8 cellular contexts compared by ENCODE assay signal in the genomic region with DNA sequence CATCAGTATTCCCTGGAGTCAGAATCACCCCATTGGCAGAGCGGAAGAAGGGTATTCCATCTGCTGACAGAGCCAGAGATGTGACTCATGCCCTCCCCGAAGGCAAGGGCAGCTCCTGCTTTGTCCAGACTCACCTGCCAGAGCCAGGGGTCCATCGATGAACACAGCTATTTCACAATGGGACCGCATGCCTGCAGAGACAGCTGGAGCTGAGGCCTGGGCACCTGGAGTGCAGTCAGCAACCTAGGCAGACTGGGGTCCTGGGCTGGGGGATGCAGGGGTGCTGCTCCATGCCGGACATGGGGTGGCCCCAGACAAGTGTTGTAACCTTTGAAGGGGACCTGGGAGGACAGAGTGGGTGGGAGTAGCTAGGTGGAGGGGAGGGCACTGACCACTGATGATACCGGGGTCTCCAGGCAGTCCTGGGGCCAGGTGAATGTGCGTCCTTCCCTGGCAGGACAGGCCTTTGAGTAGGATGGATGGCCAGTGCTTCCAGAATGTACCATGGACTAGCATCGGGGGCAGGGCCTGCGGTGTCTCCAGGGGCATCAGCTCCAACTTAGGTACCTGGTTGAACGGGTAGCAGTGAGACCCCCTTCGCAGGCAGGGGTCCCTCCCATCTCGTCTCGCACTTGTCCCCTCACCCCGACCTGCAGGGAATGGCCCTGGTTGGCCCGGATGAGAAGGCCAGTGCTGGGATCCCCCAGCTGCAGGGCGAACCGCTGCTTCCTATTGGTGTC. TPM values are rescaled to one million over a fixed set of nuclear protein-coding genes. Genes with fewer than 3 reads are reported as not detected.
DNase-seq lines count a peak whose midpoint lies in the region; ATAC-seq and TF ChIP-seq lines count a peak whose summit lies in the region.

No MANE protein-coding gene starts in this region.

- H3K36me3 Mint-ChIP-seq in T-cell: peaks cover 5% of the 10 kb centered on the region

- peak overlapping the region; percentile 23 to 66 for H3K27ac Mint-ChIP-seq in T-cell

- ATAC-seq in T-cell (replicated peaks in 1 of 4) (no peak), HG03097 (IDR thresholded peaks at IDR 0.05; ENCODE audit: low FRiP score, unreplicated experiment) (no peak), GM21526 (IDR thresholded peaks at IDR 0.05; ENCODE audit: low FRiP score, unreplicated experiment) (no peak)

- no peaks in the 10 kb centered on the region for H3K9me3 Mint-ChIP-seq in T-cell

- peak; percentile 17 for DNase-seq in activated CD8-positive, alpha-beta memory T cell treated with anti-CD3 and anti-CD28 coated beads, Interleukin-2, amount 50 U/mL, for 4 hours
- DNase-seq in activated CD8-positive, alpha-beta memory T cell treated with anti-CD3 and anti-CD28 coated beads, Interleukin-2, amount 50 U/mL, for 48 hours: no peak
- DNase-seq in T-cell (no peak), epithelial cell of proximal tubule (ENCODE audit: low read depth) (no peak), OCI-M1 (lab: John Stamatoyannopoulos, UW) (no peak)
- peak; percentile 29 for DNase-seq in stimulated activated CD8-positive, alpha-beta memory T cell treated with anti-CD3 and anti-CD28 coated beads, Interleukin-4, amount 100 ng/mL, for 48 hours

- peak overlapping the region; percentile 80 to 92 (median 86) for H3K4me3 Mint-ChIP-seq in T-cell

- peak overlapping the region; percentile 100 for H3K4me3 ChIP-seq in epithelial cell of proximal tubule (ENCODE audit: low read depth, low read length)

- no peak for TF ChIP-seq CTCF in epithelial cell of proximal tubule (conservative IDR thresholded peaks at IDR 0.05; ENCODE audit: low read depth, low read length)

- no peaks in the 10 kb centered on the region for H3K27me3 Mint-ChIP-seq in T-cell

- POLR2A ChIA-PET in T-cell (lab: Charles Lee): interaction anchor here in 1 of 2 donors (0.5 kb wide), 1 partner anchor 11 kb away, joined by 3 read pairs; no protein-coding TSS in a partner anchor

- H3K4me1 Mint-ChIP-seq in T-cell: peaks cover 25 to 36% (median 29%) of the 10 kb centered on the region in 3 donors

- CTCF ChIA-PET in T-cell (lab: Charles Lee): interaction anchor here in 1 of 2 donors (1.0 kb wide), 1 partner anchor 18 kb away, joined by 3 read pairs; a partner anchor contains a TSS

RNA-seq across cellular contexts. Expression of a gene that starts 1.7 kb away (rescaled TPM):
- total RNA-seq in T-cell (10 to 100 TPM; 16.1 to 48.3 (median 40.2) TPM), epithelial cell of proximal tubule (63.3 and 98.1 TPM in 2 replicates)

RNA-seq across cellular contexts. Expression of a gene that starts 1.8 kb away (rescaled TPM):
- total RNA-seq in T-cell (100 to 1,000 TPM in 1 of 5 donors, 10 to 100 TPM in 4; 49.7 to 108 (median 97.5) TPM), epithelial cell of proximal tubule (69.2 and 91.9 TPM in 2 replicates)

RNA-seq across cellular contexts. Expression of a gene that starts 6.0 kb away (rescaled TPM):
- total RNA-seq in T-cell (10 to 100 TPM; 46.2 to 64.7 (median 51.4) TPM), epithelial cell of proximal tubule (12.5 and 17.6 TPM in 2 replicates)

RNA-seq across cellular contexts. Expression of a gene that starts 10.1 kb away (rescaled TPM):
- total RNA-seq in T-cell (10 to 100 TPM; 47.9 to 80.7 (median 76.0) TPM), epithelial cell of proximal tubule (15.6 and 25.7 TPM in 2 replicates)

RNA-seq across cellular contexts. Expression of a gene that starts 16.6 kb away (rescaled TPM):
- 10 to 100 TPM; 17.9 to 53.0 (median 42.9) TPM for total RNA-seq in T-cell
- 72.6 and 184 TPM in 2 replicates for total RNA-seq in epithelial cell of proximal tubule

Comparison
In these comparisons a context has a peak if more than half of its experiments do, and no peak if none do; other contexts are left out.
1. DNase-seq: peak in activated CD8-positive, alpha-beta memory T cell treated with anti-CD3 and anti-CD28 coated beads, Interleukin-2, amount 50 U/mL, for 4 hours (single experiment) and stimulated activated CD8-positive, alpha-beta memory T cell treated with anti-CD3 and anti-CD28 coated beads, Interleukin-4, amount 100 ng/mL, for 48 hours (single experiment); none in activated CD8-positive, alpha-beta memory T cell treated with anti-CD3 and anti-CD28 coated beads, Interleukin-2, amount 50 U/mL, for 48 hours (single experiment), T-cell (0 of 34), epithelial cell of proximal tubule (single experiment) and OCI-M1 (single experiment).